ENCODE assay signal across 19 cellular contexts in the genomic region with DNA sequence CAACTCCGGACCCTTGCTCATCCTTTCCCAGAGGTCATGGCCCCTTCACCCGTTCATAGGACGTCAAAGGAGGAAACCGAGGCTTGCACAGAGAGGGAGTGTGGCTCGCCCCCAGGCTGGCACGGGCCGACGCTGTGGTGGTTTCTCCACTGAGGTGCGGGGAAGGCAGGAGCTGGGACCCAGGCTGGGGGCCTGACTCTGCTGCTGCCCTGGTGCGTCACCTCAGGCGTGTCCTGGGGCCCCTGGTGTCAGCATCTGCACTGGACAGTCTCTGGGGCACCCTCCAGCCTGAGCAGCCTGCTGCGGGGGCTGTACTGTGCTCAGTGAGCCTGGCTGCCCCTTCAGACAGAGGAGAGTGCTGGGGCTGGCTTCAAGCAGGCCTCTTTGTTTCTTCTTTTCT. TPM values are rescaled to one million over a fixed set of nuclear protein-coding genes. Genes with fewer than 3 reads are reported as not detected.
A peak's percentile ranks its signal among the peaks of the same experiment; 100 is the strongest.
DNase-seq lines count a peak whose midpoint lies in the region; ATAC-seq, FAIRE-seq and TF ChIP-seq lines count a peak whose summit lies in the region.
"Had no signal": no experiment of that assay in that cellular context is flagged by ENCODE, and none has a peak within 500 bp of the region (broad histone marks: within the 10 kb centered on the region; RNA-seq: fewer than 3 reads in every experiment).

No MANE protein-coding gene starts in this region.

- H3K9ac ChIP-seq in HepG2 (ENCODE audit: insufficient read depth, low read depth, low read length), result no peak overlapping the region
- H3K9ac ChIP-seq: GM23248 had no signal

- H3K27me3 Mint-ChIP-seq in activated naive CD8-positive, alpha-beta T cell treated with anti-CD3 and anti-CD28 coated beads, Interleukin-2, amount 50 U/mL, for 24 hours, result peaks cover 3% of the 10 kb centered on the region
- peaks cover 8% of the 10 kb centered on the region for H3K27me3 Mint-ChIP-seq in activated naive CD8-positive, alpha-beta T cell treated with anti-CD3 and anti-CD28 coated beads for 36 hours

- H3K36me3 Mint-ChIP-seq in activated naive CD8-positive, alpha-beta T cell treated with anti-CD3 and anti-CD28 coated beads, Interleukin-2, amount 50 U/mL, for 24 hours (ENCODE audit: low read depth), result peaks cover 44% of the 10 kb centered on the region
- peaks cover 17% of the 10 kb centered on the region for H3K36me3 Mint-ChIP-seq in activated naive CD8-positive, alpha-beta T cell treated with anti-CD3 and anti-CD28 coated beads for 36 hours

- peaks cover 48% of the 10 kb centered on the region for H4K20me1 ChIP-seq in HepG2 (ENCODE audit: insufficient read depth, low read length)

- H3K4me3 Mint-ChIP-seq in activated naive CD8-positive, alpha-beta T cell treated with anti-CD3 and anti-CD28 coated beads, Interleukin-2, amount 50 U/mL, for 24 hours, result no peak overlapping the region
- no peak overlapping the region for H3K4me3 Mint-ChIP-seq in activated naive CD8-positive, alpha-beta T cell treated with anti-CD3 and anti-CD28 coated beads for 36 hours
- H3K4me3 Mint-ChIP-seq: CD4-positive, alpha-beta T cell had no signal

- H3K79me2 ChIP-seq in HepG2 (ENCODE audit: insufficient read depth, low read length), result peaks cover 90% of the 10 kb centered on the region

- H3K36me3 ChIP-seq in HepG2 (replicated peaks in 1 of 2; ENCODE audit: control insufficient read depth in 1 of 2, insufficient read depth in 2 of 2, low read length in 2 of 2), result peaks cover 12 to 33% of the 10 kb centered on the region in 2 experiments

- no peaks in the 10 kb centered on the region for H3K9me3 ChIP-seq in HepG2 (ENCODE audit: low read length)

- BruUV-seq in HepG2 (replicated peaks; lab: Mats Ljungman, UMichigan), result no TSS peak

- H2AFZ ChIP-seq in HepG2 (ENCODE audit: low read length), result no peak overlapping the region
- H2AFZ ChIP-seq: GM23248, PC-9 had no signal

- 71% methylated on average over 12 of the region's 12 CpGs for WGBS in HepG2 (ENCODE audit: low lambda C conversion rate)

- no peak overlapping the region for H3K4me3 ChIP-seq in HepG2 (replicated peaks in 1 of 3; ENCODE audit: insufficient read depth in 1 of 3, low read depth in 2 of 3, low read length in 3 of 3)
- H3K4me3 ChIP-seq: GM23248, PC-9 had no signal

- peak overlapping the region; percentile 42 for H3K27ac Mint-ChIP-seq in activated naive CD8-positive, alpha-beta T cell treated with anti-CD3 and anti-CD28 coated beads, Interleukin-2, amount 50 U/mL, for 24 hours
- no peak overlapping the region for H3K27ac Mint-ChIP-seq in activated naive CD8-positive, alpha-beta T cell treated with anti-CD3 and anti-CD28 coated beads for 36 hours
- H3K27ac Mint-ChIP-seq: CD4-positive, alpha-beta T cell had no signal

- no peaks in the 10 kb centered on the region for H3K27me3 ChIP-seq in HepG2 (ENCODE audit: control insufficient read depth in 1 of 2, insufficient read depth in 2 of 2, low read length in 2 of 2)

- no peak for TF ChIP-seq RAD21 in HepG2 (CRISPR knock-in tag; IDR thresholded peaks at IDR 0.05)

- TF ChIP-seq POLR2A in HepG2 (IDR thresholded peaks at IDR 0.05; ENCODE audit: insufficient read depth in 1 of 2, low read depth in 2 of 2, low read length in 2 of 2), result no peak

- no peaks in the 10 kb centered on the region for H3K9me3 Mint-ChIP-seq in activated naive CD8-positive, alpha-beta T cell treated with anti-CD3 and anti-CD28 coated beads, Interleukin-2, amount 50 U/mL, for 24 hours
- peaks cover 1% of the 10 kb centered on the region for H3K9me3 Mint-ChIP-seq in activated naive CD8-positive, alpha-beta T cell treated with anti-CD3 and anti-CD28 coated beads for 36 hours
- H3K9me3 Mint-ChIP-seq: CD4-positive, alpha-beta T cell had no signal

- no peak overlapping the region for H3K4me2 ChIP-seq in HepG2 (ENCODE audit: low read depth, low read length)
- H3K4me2 ChIP-seq: PC-9 had no signal

- peaks cover 24% of the 10 kb centered on the region for H3K4me1 ChIP-seq in HepG2 (ENCODE audit: insufficient read depth, low read length)

- TF ChIP-seq EP300 in HepG2 (IDR thresholded peaks at IDR 0.05; ENCODE audit: low read depth in 2 of 2, low read length in 2 of 2) (no peak), HepG2 (CRISPR knock-in tag; IDR thresholded peaks at IDR 0.05; ENCODE audit: borderline replicate concordance) (no peak)

- peaks cover 53% of the 10 kb centered on the region for H3K4me1 Mint-ChIP-seq in activated naive CD8-positive, alpha-beta T cell treated with anti-CD3 and anti-CD28 coated beads, Interleukin-2, amount 50 U/mL, for 24 hours
- H3K4me1 Mint-ChIP-seq in activated naive CD8-positive, alpha-beta T cell treated with anti-CD3 and anti-CD28 coated beads for 36 hours, result peaks cover 32% of the 10 kb centered on the region

- POLR2A ChIA-PET in RWPE1 (lab: Yijun Ruan, JAX; ENCODE audit: low non-redundant PET), result no interaction called here
- POLR2A ChIA-PET in HepG2 (lab: Yijun Ruan, JAX), result no interaction called here

- CTCF ChIA-PET in RWPE1 (lab: Yijun Ruan, JAX) (no interaction called here), HepG2 (lab: Yijun Ruan, JAX; ENCODE audit: low intra/inter-chr PET ratio, low total read pairs) (no interaction called here)

- FAIRE-seq in HepG2 (lab: Jason Lieb, UNC) (no peak), urothelium cell line (lab: Jason Lieb, UNC) (peak; percentile 77)
- FAIRE-seq: A204.1, D721Med had no signal

- H3K27ac ChIP-seq in RWPE1 (peak overlapping the region; percentile 45), HepG2 (ENCODE audit: extremely low read length, insufficient read depth, low read length) (no peak overlapping the region)
- H3K27ac ChIP-seq: GM23248, HL-60, PC-9 had no signal

- no peak for DNase-seq in activated naive CD8-positive, alpha-beta T cell treated with anti-CD3 and anti-CD28 coated beads, Interleukin-2, amount 50 U/mL, for 24 hours
- DNase-seq in activated naive CD8-positive, alpha-beta T cell treated with anti-CD3 and anti-CD28 coated beads for 36 hours, result no peak
- DNase-seq in RWPE1 (ENCODE audit: low spot score) (no peak), HepG2 (ENCODE audit: low spot score) (no peak), urothelium cell line (ENCODE audit: low spot score) (no peak), ureter (ENCODE audit: low spot score) (no peak), NCI-H524 (lab: John Stamatoyannopoulos, UW) (no peak), DMS53 (lab: John Stamatoyannopoulos, UW) (no peak)
- DNase-seq: CD4-positive, alpha-beta T cell; GF-D8; GM23248; KG1; NCI-H1092 treated with DMSO at 0.1 percent for 48 hours; NCI-H1694 treated with DMSO at 0.1 percent for 48 hours; PC-9 had no signal

- intact Hi-C loops in HepG2 (cut with micrococcal nuclease; ENCODE audit: unreplicated experiment), result no loop called here

- in situ Hi-C loops in HepG2 (cut with HindIII; ENCODE audit: extremely low pct_ligation_motif_present, low pct_unique_long_range_greater_than_20kb), result no loop called here

- no peak for ATAC-seq in activated naive CD8-positive, alpha-beta T cell treated with anti-CD3 and anti-CD28 coated beads, Interleukin-2, amount 50 U/mL, for 24 hours
- no peak for ATAC-seq in HepG2
- ATAC-seq: SK-N-SH treated with all-trans-retinoic acid at 6 μM for 48 hours had no signal

- TF ChIP-seq CTCF in RWPE1 (conservative IDR thresholded peaks at IDR 0.05; ENCODE audit: low read depth) (no peak), HepG2 (CRISPR knock-in tag; IDR thresholded peaks at IDR 0.05) (no peak)

RNA-seq across cellular contexts. Expression of a gene that starts 7.4 kb away (rescaled TPM):
- 100 to 1,000 TPM; 136 to 139 TPM for total RNA-seq in activated naive CD8-positive, alpha-beta T cell treated with anti-CD3 and anti-CD28 coated beads for 36 hours
- total RNA-seq in HepG2 (2016; rRNA removed; fragmentation: Illumina TruSeq; extraction: Trizol), result 20.5 and 39.8 TPM in 2 replicates
- total RNA-seq in HepG2 (2016; cell fraction: cytosol; rRNA removed; fragmentation: Illumina TruSeq; extraction: Trizol; ENCODE audit: low read depth), result 7.7 and 8.7 TPM in 2 replicates
- total RNA-seq in HepG2 (2016; cell fraction: insoluble cytoplasmic fraction; rRNA removed; fragmentation: Illumina TruSeq; extraction: Trizol), result 18.3 and 35.2 TPM in 2 replicates
- 33.7 and 35.8 TPM in 2 replicates for total RNA-seq in HepG2 (2016; cell fraction: membrane; rRNA removed; fragmentation: Illumina TruSeq; extraction: Trizol)
- 32.1 and 34.9 TPM in 2 replicates for total RNA-seq in HepG2 (2016; cell fraction: nucleus; rRNA removed; fragmentation: Illumina TruSeq; extraction: Trizol)
- polyA plus RNA-seq in HepG2 (2011; rRNA removed), result 27.4 and 31.9 TPM in 2 replicates
- 31.3 and 32.8 TPM in 2 replicates for polyA plus RNA-seq in HepG2 (2011; cell fraction: cytosol; rRNA removed)
- 53.3 and 53.4 TPM in 2 replicates for polyA plus RNA-seq in HepG2 (2011; cell fraction: nucleus; rRNA removed)
- polyA plus RNA-seq in HepG2 (2012), result 39.9 and 42.2 TPM in 2 replicates
- polyA plus RNA-seq in HepG2 (2016; cell fraction: cytosol; fragmentation: Illumina TruSeq; extraction: Trizol; ENCODE audit: low read depth), result 14.1 and 15.9 TPM in 2 replicates
- polyA plus RNA-seq in HepG2 (2016; cell fraction: insoluble cytoplasmic fraction; fragmentation: Illumina TruSeq; extraction: Trizol; ENCODE audit: low read depth), result 67.2 and 88.4 TPM in 2 replicates
- polyA plus RNA-seq in HepG2 (2016; cell fraction: membrane; fragmentation: Illumina TruSeq; extraction: Trizol; ENCODE audit: low read depth), result 51.1 and 52.5 TPM in 2 replicates
- 86.9 and 97.6 TPM in 2 replicates for polyA plus RNA-seq in HepG2 (2016; cell fraction: nucleus; fragmentation: Illumina TruSeq; extraction: Trizol; ENCODE audit: insufficient read depth, low read depth)
- 26.9 and 40.6 TPM in 2 replicates for polyA minus RNA-seq in HepG2 (2011; rRNA and poly(A)+ RNA removed; ENCODE audit: low replicate concordance)
- polyA minus RNA-seq in HepG2 (2011; cell fraction: cytosol; rRNA and poly(A)+ RNA removed), result 19.3 and 21.4 TPM in 2 replicates
- 16.0 and 18.3 TPM in 2 replicates for polyA minus RNA-seq in HepG2 (2011; cell fraction: nucleus; rRNA and poly(A)+ RNA removed)
- 55.2 TPM for total RNA-seq in ureter

RNA-seq across cellular contexts. Expression of a gene that starts 38.7 kb away (rescaled TPM):
- 1 to 10 TPM in 1 of 2 experiments, under 1 TPM in 1; 0.90 to 1.1 TPM for total RNA-seq in activated naive CD8-positive, alpha-beta T cell treated with anti-CD3 and anti-CD28 coated beads for 36 hours
- 0.31 and 0.45 TPM in 2 replicates for total RNA-seq in HepG2 (2016; rRNA removed; fragmentation: Illumina TruSeq; extraction: Trizol)
- 0.18 and 0.30 TPM in 2 replicates for total RNA-seq in HepG2 (2016; cell fraction: cytosol; rRNA removed; fragmentation: Illumina TruSeq; extraction: Trizol; ENCODE audit: low read depth)
- total RNA-seq in HepG2 (2016; cell fraction: insoluble cytoplasmic fraction; rRNA removed; fragmentation: Illumina TruSeq; extraction: Trizol), result 0.28 and 0.43 TPM in 2 replicates
- 0.38 and 0.43 TPM in 2 replicates for total RNA-seq in HepG2 (2016; cell fraction: membrane; rRNA removed; fragmentation: Illumina TruSeq; extraction: Trizol)
- total RNA-seq in HepG2 (2016; cell fraction: nucleus; rRNA removed; fragmentation: Illumina TruSeq; extraction: Trizol), result 0.34 and 0.44 TPM in 2 replicates
- 2.3 and 2.9 TPM in 2 replicates for polyA plus RNA-seq in HepG2 (2011; rRNA removed)
- 2.2 and 2.3 TPM in 2 replicates for polyA plus RNA-seq in HepG2 (2011; cell fraction: cytosol; rRNA removed)
- polyA plus RNA-seq in HepG2 (2011; cell fraction: nucleus; rRNA removed), result 2.5 and 3.4 TPM in 2 replicates
- 2.2 and 3.4 TPM in 2 replicates for polyA plus RNA-seq in HepG2 (2012)
- 0.19 and 0.27 TPM in 2 replicates for polyA plus RNA-seq in HepG2 (2016; cell fraction: cytosol; fragmentation: Illumina TruSeq; extraction: Trizol; ENCODE audit: low read depth)
- 0.74 and 0.80 TPM in 2 replicates for polyA plus RNA-seq in HepG2 (2016; cell fraction: insoluble cytoplasmic fraction; fragmentation: Illumina TruSeq; extraction: Trizol; ENCODE audit: low read depth)
- polyA plus RNA-seq in HepG2 (2016; cell fraction: membrane; fragmentation: Illumina TruSeq; extraction: Trizol; ENCODE audit: low read depth), result 0.39 and 0.44 TPM in 2 replicates
- polyA plus RNA-seq in HepG2 (2016; cell fraction: nucleus; fragmentation: Illumina TruSeq; extraction: Trizol; ENCODE audit: insufficient read depth, low read depth), result 1.1 TPM in 2 replicates
- polyA minus RNA-seq in HepG2 (2011; rRNA and poly(A)+ RNA removed; ENCODE audit: low replicate concordance), result 2.3 and 4.5 TPM in 2 replicates
- 1.8 and 2.8 TPM in 2 replicates for polyA minus RNA-seq in HepG2 (2011; cell fraction: cytosol; rRNA and poly(A)+ RNA removed)
- polyA minus RNA-seq in HepG2 (2011; cell fraction: nucleus; rRNA and poly(A)+ RNA removed), result 1.5 and 2.9 TPM in 2 replicates
- total RNA-seq in ureter, result 5.6 TPM
